ENCODE assay signal across 8 cellular contexts in the genomic region with DNA sequence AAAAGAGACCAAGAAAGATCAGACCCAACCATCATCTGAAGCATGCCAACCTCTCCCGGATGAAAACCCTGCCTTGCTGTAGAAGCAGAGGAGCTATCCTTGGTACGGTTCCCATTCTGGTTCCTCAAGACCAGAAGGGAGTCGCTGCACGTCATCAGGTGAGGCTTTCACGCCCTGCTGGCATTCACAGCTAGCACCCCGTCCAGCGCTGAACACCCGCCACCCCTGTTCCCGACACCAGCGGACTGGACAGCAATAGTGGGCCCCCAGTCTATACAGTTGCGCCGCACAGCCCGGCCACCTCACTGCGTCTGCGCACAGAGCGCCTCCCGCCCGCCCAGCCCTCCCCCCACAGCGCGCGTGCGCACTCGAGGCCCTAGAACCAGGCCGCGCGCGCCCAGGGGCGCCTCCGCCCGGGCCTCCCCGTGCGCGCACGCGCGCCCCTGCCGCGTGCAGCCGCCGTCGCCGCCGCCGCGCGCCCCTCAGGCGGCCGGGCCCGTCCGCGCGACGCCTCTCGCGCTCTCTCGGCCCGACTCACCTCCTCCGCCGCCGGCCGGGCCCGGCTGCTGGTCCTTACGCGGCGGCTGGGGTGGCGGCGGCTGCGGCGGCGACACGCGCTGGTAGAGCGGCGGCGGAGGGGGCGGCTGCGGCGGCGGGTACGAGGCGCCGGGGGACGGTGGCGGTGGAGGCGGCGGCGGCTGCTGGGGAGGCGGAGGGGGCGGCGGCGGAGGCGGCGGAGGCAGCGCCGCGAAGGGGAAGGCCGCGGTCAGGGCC. TPM values are rescaled to one million over a fixed set of nuclear protein-coding genes. Genes with fewer than 3 reads are reported as not detected.
DNase-seq lines count a peak whose midpoint lies in the region; ATAC-seq and TF ChIP-seq lines count a peak whose summit lies in the region.

No MANE protein-coding gene starts in this region.

- no peak for TF ChIP-seq POLR2A in right lobe of liver (IDR thresholded peaks at IDR 0.05)

- H3K9me3 ChIP-seq in right lobe of liver = no peaks in the 10 kb centered on the region

- H3K36me3 ChIP-seq in right lobe of liver = peaks cover 10 to 39% (median 31%) of the 10 kb centered on the region in 4 donors

- intact Hi-C loops in right lobe of liver (cut with DNase I) = no loop called here

- H3K4me1 ChIP-seq in right lobe of liver = peaks cover 2 to 25% (median 12%) of the 10 kb centered on the region in 4 donors

- H3K27ac ChIP-seq in right lobe of liver = peak overlapping the region; percentile 98 to 99 (median 98)

- no peak for TF ChIP-seq CTCF in right lobe of liver (IDR thresholded peaks at IDR 0.05)

- peak overlapping the region; percentile 92 to 95 (median 93) for H3K4me3 ChIP-seq in right lobe of liver

- ATAC-seq in HG02642 (IDR thresholded peaks at IDR 0.05; ENCODE audit: poor library complexity, unreplicated experiment) (peak; percentile 35), right lobe of liver (peak; percentile 14 to 33 (median 28)), GM21619 (IDR thresholded peaks at IDR 0.05; ENCODE audit: unreplicated experiment) (no peak)

- peak; percentile 87 for DNase-seq in Daoy (ENCODE audit: low read depth)
- peak; percentile 57 for DNase-seq in NCI-H345 treated with DMSO at 0.1 percent for 48 hours (lab: John Stamatoyannopoulos, UW; ENCODE audit: unreplicated experiment)
- peak; percentile 68 to 71 for DNase-seq in activated CD4-positive, alpha-beta T cell treated with anti-CD3 and anti-CD28 coated beads, Interleukin-2, amount 50 U/mL, for 4 hours
- DNase-seq in dermis microvascular lymphatic vessel endothelial cell (ENCODE audit: low read depth in 2 of 2) = peak; percentile 47 to 83
- DNase-seq in right lobe of liver = peak; percentile 86 to 90 (median 88)
- peak; percentile 70 to 79 for DNase-seq in stimulated activated CD4-positive, alpha-beta T cell treated with anti-CD3 and anti-CD28 coated beads, Interleukin-2, amount 100 ng/mL, for 48 hours

- H3K27me3 ChIP-seq in right lobe of liver = no peaks in the 10 kb centered on the region

- WGBS in right lobe of liver (ENCODE audit: insufficient coverage, low coverage, low lambda C conversion rate, missing lambda C conversion rate) = 0% methylated on average over 5 of the region's 98 CpGs

RNA-seq across cellular contexts. Expression of gene SF1, which starts 0.7 kb away (rescaled TPM):
- 99.7 and 151 TPM in 2 replicates for total RNA-seq in Daoy (2014; rRNA removed; shearing (Covaris generic))
- 44.4 and 76.6 TPM in 2 replicates for total RNA-seq in dermis microvascular lymphatic vessel endothelial cell
- total RNA-seq in right lobe of liver = 100 to 1,000 TPM in 5 of 6 experiments, 10 to 100 TPM in 1; 92.7 to 164 (median 141) TPM

RNA-seq across cellular contexts. Expression of gene PYGM, which starts 17.9 kb away (rescaled TPM):
- total RNA-seq in Daoy (2014; rRNA removed; shearing (Covaris generic)) = not detected in 2 replicates
- 0.13 TPM in 2 replicates for total RNA-seq in dermis microvascular lymphatic vessel endothelial cell
- total RNA-seq in right lobe of liver = 1 to 10 TPM in 1 of 6 experiments, under 1 TPM in 5; 0.24 to 1.4 (median 0.47) TPM

RNA-seq across cellular contexts. Expression of gene MAP4K2, which starts 25.4 kb away (rescaled TPM):
- 6.7 and 10.4 TPM in 2 replicates for total RNA-seq in Daoy (2014; rRNA removed; shearing (Covaris generic))
- total RNA-seq in dermis microvascular lymphatic vessel endothelial cell = 34.4 and 50.7 TPM in 2 replicates
- 10 to 100 TPM in 1 of 6 experiments, 1 to 10 TPM in 5; 3.4 to 14.7 (median 4.8) TPM for total RNA-seq in right lobe of liver

RNA-seq across cellular contexts. Expression of gene MEN1, which starts 32.7 kb away (rescaled TPM):
- total RNA-seq in Daoy (2014; rRNA removed; shearing (Covaris generic)) = 14.0 and 15.0 TPM in 2 replicates
- total RNA-seq in dermis microvascular lymphatic vessel endothelial cell (10.8 and 21.1 TPM in 2 replicates), right lobe of liver (10 to 100 TPM; 13.1 to 21.5 (median 17.0) TPM)

RNA-seq across cellular contexts. Expression of gene RASGRP2, which starts 33.7 kb away (rescaled TPM):
- not detected in 2 replicates for total RNA-seq in Daoy (2014; rRNA removed; shearing (Covaris generic))
- total RNA-seq in dermis microvascular lymphatic vessel endothelial cell = 1.8 and 2.7 TPM in 2 replicates
- total RNA-seq in right lobe of liver = 1 to 10 TPM; 1.6 to 8.1 (median 3.2) TPM
